In genomic region chr15:73114064-73114463, GRCh38 we compare ENCODE assay signal across 23 cellular contexts.
A peak's percentile ranks its signal among the peaks of the same experiment; 100 is the strongest.
DNase-seq lines count a peak whose midpoint lies in the region; ATAC-seq, FAIRE-seq and TF ChIP-seq lines count a peak whose summit lies in the region.
"Had no signal": no experiment of that assay in that cellular context is flagged by ENCODE, and none has a peak within 500 bp of the region (broad histone marks: within the 10 kb centered on the region; RNA-seq: fewer than 3 reads in every experiment).

No MANE protein-coding gene starts in this region.

- H3K4me1 Mint-ChIP-seq in endothelial cell (ENCODE audit: unreplicated experiment) (peaks cover 35% of the 10 kb centered on the region), nephron progenitor cell (peaks cover 10% of the 10 kb centered on the region)
- H3K4me1 Mint-ChIP-seq in activated CD4-positive, alpha-beta T cell treated with anti-CD3 and anti-CD28 coated beads for 36 hours: peaks cover 2% of the 10 kb centered on the region

- H3K36me3 Mint-ChIP-seq in endothelial cell (ENCODE audit: low read depth, unreplicated experiment) (peaks cover 7% of the 10 kb centered on the region), nephron progenitor cell (ENCODE audit: low read depth) (peaks cover 21% of the 10 kb centered on the region)
- H3K36me3 Mint-ChIP-seq in activated CD4-positive, alpha-beta T cell treated with anti-CD3 and anti-CD28 coated beads for 36 hours (ENCODE audit: low read depth): no peaks in the 10 kb centered on the region

- no peak overlapping the region for H3K4me3 Mint-ChIP-seq in endothelial cell (ENCODE audit: unreplicated experiment)
- H3K4me3 Mint-ChIP-seq in nephron progenitor cell: no peak overlapping the region
- no peak overlapping the region for H3K4me3 Mint-ChIP-seq in activated CD4-positive, alpha-beta T cell treated with anti-CD3 and anti-CD28 coated beads for 36 hours
- H3K4me3 Mint-ChIP-seq: CD4-positive, alpha-beta T cell; IgD-negative memory B cell had no signal

- POLR2A ChIA-PET in RWPE1 (lab: Yijun Ruan, JAX; ENCODE audit: low non-redundant PET): interaction anchor here (1.0 kb wide), 1 partner anchor 15 kb away, joined by 3 read pairs; no protein-coding TSS in a partner anchor
- POLR2A ChIA-PET in activated CD4-positive, alpha-beta T cell treated with anti-CD3 and anti-CD28 coated beads for 36 hours (lab: Charles Lee): no interaction called here

- no peak overlapping the region for H3K27ac ChIP-seq in RWPE1
- H3K27ac ChIP-seq: BLaER1 had no signal

- intact Hi-C loops in left colon (cut with DNase I, micrococcal nuclease): no loop called here
- intact Hi-C loops in activated CD4-positive, alpha-beta T cell treated with anti-CD3 and anti-CD28 coated beads for 36 hours (cut with DNase I, micrococcal nuclease): no loop called here

- CTCF ChIA-PET in RWPE1 (lab: Yijun Ruan, JAX): interaction anchor here (0.6 to 1.0 kb wide), 3 partner anchors 8 to 391 kb away, joined by 3 to 5 read pairs (median 3); no protein-coding TSS in a partner anchor
- CTCF ChIA-PET in activated CD4-positive, alpha-beta T cell treated with anti-CD3 and anti-CD28 coated beads for 36 hours (lab: Charles Lee): interaction anchor here (0.6 to 1.7 kb wide), 3 partner anchors 11 to 135 kb away, joined by 3 to 4 read pairs (median 3); no protein-coding TSS in a partner anchor

- ATAC-seq in esophagus mucosa: no peak
- no peak for ATAC-seq in left colon
- ATAC-seq in activated CD4-positive, alpha-beta T cell treated with anti-CD3 and anti-CD28 coated beads for 36 hours: no peak
- ATAC-seq: SK-N-SH treated with all-trans-retinoic acid at 6 μM for 48 hours had no signal

- no peak for DNase-seq in HTR-8/SVneo (ENCODE audit: insufficient read length, low spot score)
- DNase-seq in endothelial cell (ENCODE audit: low spot score): no peak
- DNase-seq in nephron progenitor cell: no peak
- DNase-seq in left colon: no peak
- no peak for DNase-seq in RWPE1 (ENCODE audit: low spot score)
- no peak for DNase-seq in activated CD4-positive, alpha-beta T cell treated with anti-CD3 and anti-CD28 coated beads for 36 hours
- DNase-seq: CD4-positive, alpha-beta T cell; HCEC 1CT; NCI-H1105; NCI-H146; NCI-H2029 treated with DMSO at 0.1 percent for 48 hours; NCI-H2171; NCI-H345; NCI-H524; NCI-H774; NK-92 treated with Interleukin-12 subunit alpha and Interleukin-12 subunit beta, amount 100 ng/mL, for 24 hours had no signal

- H3K27ac Mint-ChIP-seq in endothelial cell (ENCODE audit: unreplicated experiment) (peak overlapping the region; percentile 64), nephron progenitor cell (peak overlapping the region; percentile 31)
- no peak overlapping the region for H3K27ac Mint-ChIP-seq in activated CD4-positive, alpha-beta T cell treated with anti-CD3 and anti-CD28 coated beads for 36 hours
- H3K27ac Mint-ChIP-seq: CD4-positive, alpha-beta T cell; IgD-negative memory B cell had no signal

- FAIRE-seq in HTR-8/SVneo (lab: Jason Lieb, UNC): peak; percentile 51
- FAIRE-seq: G401.6, GM18507, GM19239 had no signal

- no peaks in the 10 kb centered on the region for H3K9me3 Mint-ChIP-seq in endothelial cell (ENCODE audit: unreplicated experiment)
- no peaks in the 10 kb centered on the region for H3K9me3 Mint-ChIP-seq in nephron progenitor cell
- H3K9me3 Mint-ChIP-seq in activated CD4-positive, alpha-beta T cell treated with anti-CD3 and anti-CD28 coated beads for 36 hours (ENCODE audit: low read depth): no peaks in the 10 kb centered on the region
- H3K9me3 Mint-ChIP-seq: CD4-positive, alpha-beta T cell; IgD-negative memory B cell had no signal

- TF ChIP-seq CTCF in endothelial cell (IDR thresholded peaks at IDR 0.05; ENCODE audit: unreplicated experiment): no peak
- TF ChIP-seq CTCF in nephron progenitor cell (IDR thresholded peaks at IDR 0.05): no peak
- TF ChIP-seq CTCF in RWPE1 (conservative IDR thresholded peaks at IDR 0.05; ENCODE audit: low read depth): no peak

- H3K27me3 Mint-ChIP-seq in endothelial cell (ENCODE audit: unreplicated experiment) (peaks cover 2% of the 10 kb centered on the region), nephron progenitor cell (ENCODE audit: low read depth, poor library complexity) (peaks cover 3% of the 10 kb centered on the region)
- H3K27me3 Mint-ChIP-seq in activated CD4-positive, alpha-beta T cell treated with anti-CD3 and anti-CD28 coated beads for 36 hours: peaks cover 3% of the 10 kb centered on the region
- H3K27me3 Mint-ChIP-seq: CD4-positive, alpha-beta T cell; IgD-negative memory B cell had no signal
